Comparison of ENCODE assay signal across 8 cellular contexts in genomic region chr17:28951428-28951990, GRCh38. TPM values are rescaled to one million over a fixed set of nuclear protein-coding genes. Genes with fewer than 3 reads are reported as not detected.
DNase-seq lines count a peak whose midpoint lies in the region; ATAC-seq and TF ChIP-seq lines count a peak whose summit lies in the region.

TSS of gene PHF12 (minus strand) at chr17:28951518. CDS start at chr17:28950960, 558 bp downstream.

- H3K9me3 ChIP-seq in BLaER1 (no peaks in the 10 kb centered on the region), left lung (no peaks in the 10 kb centered on the region)

- peak; percentile 59 for ATAC-seq in GM19372 (IDR thresholded peaks at IDR 0.05; ENCODE audit: low read depth, unreplicated experiment)
- ATAC-seq in HG03558 (IDR thresholded peaks at IDR 0.05; ENCODE audit: extremely low read depth, unreplicated experiment), result peak; percentile 40
- ATAC-seq in left lung, result peak; percentile 75

- intact Hi-C loops in left lung (cut with DNase I), result no loop called here

- H3K4me1 ChIP-seq in BLaER1, result peaks cover 37% of the 10 kb centered on the region
- H3K4me1 ChIP-seq in left lung, result peaks cover 20 to 35% of the 10 kb centered on the region in 2 donors

- H3K27ac ChIP-seq in BLaER1, result peak within 1 kb of the TSS; percentile 92
- H3K27ac ChIP-seq in left lung, result peak within 1 kb of the TSS; percentile 97 to 99

- H3K4me3 ChIP-seq in BLaER1 (peak within 1 kb of the TSS; percentile 83), left lung (peak within 1 kb of the TSS; percentile 90 to 98)

- H3K4me2 ChIP-seq in BLaER1, result peak within 1 kb of the TSS; percentile 94

- peak within 1 kb of the TSS; percentile 96 for H3K9ac ChIP-seq in BLaER1

- H3K27me3 ChIP-seq in BLaER1 (no peaks in the 10 kb centered on the region), left lung (no peaks in the 10 kb centered on the region)

- H3K36me3 ChIP-seq in BLaER1 (peaks cover 5% of the 10 kb centered on the region), left lung (no peaks in the 10 kb centered on the region)

- H4K20me1 ChIP-seq in BLaER1, result peaks cover 28% of the 10 kb centered on the region

- TF ChIP-seq CTCF in left lung (IDR thresholded peaks at IDR 0.05), result peak in 1 of 2 donors; percentile 6

- DNase-seq in NCI-H748 treated with DMSO at 0.1 percent for 48 hours (lab: John Stamatoyannopoulos, UW) (peak; percentile 100), dermis blood vessel endothelial cell (peak; percentile 100), left lung (peak; percentile 100)
- DNase-seq in activated CD4-positive, alpha-beta T cell treated with anti-CD3 and anti-CD28 coated beads, Interleukin-2, amount 50 U/mL, for 24 hours (ENCODE audit: low read depth in 1 of 2, low spot score in 1 of 2), result peak; percentile 93 to 100
- DNase-seq in stimulated activated CD4-positive, alpha-beta T cell treated with anti-CD3 and anti-CD28 coated beads, Interleukin-2, amount 100 ng/mL, for 48 hours, result peak; percentile 96 to 99

RNA-seq across cellular contexts. Expression of gene PHF12, which starts in this region (rescaled TPM):
- 16.8 and 25.8 TPM in 2 replicates for total RNA-seq in dermis blood vessel endothelial cell
- 10 to 100 TPM; 32.1 to 45.8 TPM for total RNA-seq in left lung

Comparison
In these comparisons a context has a peak if more than half of its experiments do, and no peak if none do; other contexts are left out.
1. Peak in every context shown above with its lines: DNase-seq, ATAC-seq, H3K4me3 ChIP-seq and H3K27ac ChIP-seq.